22 cellular contexts compared by ENCODE assay signal in the genomic region with DNA sequence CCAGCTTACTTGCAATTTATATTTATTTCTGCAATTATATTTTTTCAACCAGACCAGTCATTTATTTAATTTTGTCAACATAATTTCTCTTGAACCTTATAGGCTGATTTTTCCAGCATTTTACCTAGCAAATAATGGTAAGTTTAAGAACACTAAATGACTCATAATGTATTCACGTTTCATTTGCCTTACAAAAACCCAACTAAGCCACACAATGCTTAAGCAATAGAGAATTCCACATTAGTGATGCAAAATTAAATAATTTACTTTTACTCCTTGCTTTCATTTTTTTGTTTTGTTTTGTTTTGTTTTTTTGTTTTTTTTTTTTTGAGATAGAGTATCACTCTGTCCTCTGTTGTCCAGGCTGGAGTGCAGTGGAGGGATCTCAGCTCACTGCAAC.
"Had no signal": no experiment of that assay in that cellular context is flagged by ENCODE, and none has a peak within 500 bp of the region (broad histone marks: within the 10 kb centered on the region; RNA-seq: fewer than 3 reads in every experiment).

No MANE protein-coding gene starts in this region.

- ATAC-seq: activated CD4-positive, alpha-beta T cell treated with anti-CD3 and anti-CD28 coated beads for 36 hours; left colon; stimulated activated naive CD8-positive, alpha-beta T cell treated with anti-CD3 and anti-CD28 coated beads, Interleukin-15, Interleukin-2, amounts not matched to agents 100 U/mL and 50 U/mL, for 24 hours had no signal

- H3K4me3 Mint-ChIP-seq: activated CD4-positive, alpha-beta T cell treated with anti-CD3 and anti-CD28 coated beads for 36 hours; activated naive CD4-positive, alpha-beta T cell treated with anti-CD3 and anti-CD28 coated beads, Interleukin-2, amount 50 U/mL, for 24 hours; nephron progenitor cell had no signal

- DNase-seq: activated CD4-positive, alpha-beta T cell treated with anti-CD3 and anti-CD28 coated beads for 36 hours; activated CD4-positive, alpha-beta T cell treated with anti-CD3 and anti-CD28 coated beads, Interleukin-2, amount 50 U/mL, for 48 hours; activated gamma-delta T cell; amniotic stem cell; caudate nucleus; foreskin melanocyte; glutamatergic neuron; hippocampal formation; islet precursor cell; left colon; midbrain; nephron progenitor cell; nucleus accumbens; stimulated activated CD4-positive, alpha-beta T cell treated with anti-CD3 and anti-CD28 coated beads, Interleukin-12 subunit alpha, Interleukin-12 subunit beta, amount 100 ng/mL, for 4 hours; stimulated activated CD4-positive, alpha-beta T cell treated with anti-CD3 and anti-CD28 coated beads, Interleukin-1b, Interleukin-23, amount 100 ng/mL, for 48 hours; stimulated activated naive CD8-positive, alpha-beta T cell treated with anti-CD3 and anti-CD28 coated beads, Interleukin-15, Interleukin-2, amounts not matched to agents 100 U/mL and 50 U/mL, for 24 hours; substantia nigra; tibial artery; WERI-Rb-1 had no signal

- H3K36me3 ChIP-seq: tibial artery, WERI-Rb-1 had no signal

- H3K4me3 ChIP-seq: coronary artery, lung, tibial artery had no signal

- H3K27ac Mint-ChIP-seq: activated CD4-positive, alpha-beta T cell treated with anti-CD3 and anti-CD28 coated beads for 36 hours; activated naive CD4-positive, alpha-beta T cell treated with anti-CD3 and anti-CD28 coated beads, Interleukin-2, amount 50 U/mL, for 24 hours; nephron progenitor cell had no signal

- H3K4me1 ChIP-seq: tibial artery had no signal

- H3K4me1 Mint-ChIP-seq: activated CD4-positive, alpha-beta T cell treated with anti-CD3 and anti-CD28 coated beads for 36 hours; activated naive CD4-positive, alpha-beta T cell treated with anti-CD3 and anti-CD28 coated beads, Interleukin-2, amount 50 U/mL, for 24 hours; nephron progenitor cell had no signal

- H3K27ac ChIP-seq: coronary artery, tibial artery, WERI-Rb-1 had no signal

- H3K27me3 ChIP-seq: tibial artery had no signal

- H3K27me3 Mint-ChIP-seq: activated CD4-positive, alpha-beta T cell treated with anti-CD3 and anti-CD28 coated beads for 36 hours had no signal
